In the genomic region with DNA sequence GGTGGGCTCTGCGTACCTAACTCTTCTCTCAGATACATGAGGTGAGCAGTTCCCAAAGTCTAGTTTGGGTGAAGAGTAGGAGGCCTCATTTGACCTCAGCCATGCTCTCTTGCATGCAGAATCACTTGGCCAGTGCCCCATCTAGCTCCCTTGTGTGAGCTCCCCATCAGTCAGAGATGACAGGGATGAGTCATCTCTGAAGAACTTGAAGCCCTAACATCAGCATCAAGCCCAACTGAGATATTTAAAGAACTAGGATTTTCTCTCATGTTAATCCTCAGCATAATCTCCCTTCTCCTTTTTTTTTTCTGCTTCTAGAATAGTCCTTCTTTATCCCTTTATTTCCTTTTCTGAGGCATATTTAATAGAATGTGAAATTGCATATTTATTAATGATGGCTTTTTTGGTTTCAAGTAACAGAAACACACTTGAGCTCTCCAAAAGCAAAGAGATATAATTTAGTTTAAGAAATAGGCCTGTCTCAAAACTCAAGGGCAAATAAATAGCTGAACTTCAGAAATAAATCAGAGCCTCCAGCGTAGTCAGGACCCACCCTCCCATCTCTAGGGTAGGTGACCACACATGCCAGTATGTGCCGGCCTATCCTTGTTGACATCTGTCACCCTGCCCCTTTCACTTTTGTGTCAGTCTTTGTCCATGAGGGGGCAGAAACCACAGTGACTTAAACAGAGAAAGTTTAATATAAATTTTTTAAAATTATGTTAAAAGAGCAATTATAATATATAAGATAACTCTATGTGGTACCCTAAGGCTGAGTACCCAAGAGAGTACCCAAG, we compare ENCODE assay signal across 1 cellular context.
TF ChIP-seq lines count a peak whose summit lies in the region.

No MANE protein-coding gene starts in this region.

TF ChIP-seq in K562, 482 proteins besides CTCF, POLR2A, EP300 and RAD21 (continued from another document):
- no peak for TF ChIP-seq ARID4B (CRISPR knock-in tag; IDR thresholded peaks at IDR 0.05)
- no peak for TF ChIP-seq ZBTB5 (IDR thresholded peaks at IDR 0.05)
- TF ChIP-seq ZNF75A (CRISPR knock-in tag; IDR thresholded peaks at IDR 0.05) = no peak
- TF ChIP-seq HEY1 (CRISPR knock-in tag; IDR thresholded peaks at IDR 0.05; ENCODE audit: borderline replicate concordance) = no peak
- no peak for TF ChIP-seq HBP1 (CRISPR knock-in tag; IDR thresholded peaks at IDR 0.05)
- no peak for TF ChIP-seq ZNF77 (CRISPR knock-in tag; IDR thresholded peaks at IDR 0.05)
- no peak for TF ChIP-seq RBM39 (optimal IDR thresholded peaks at IDR 0.05; ENCODE audit: low read depth, low read length)
- TF ChIP-seq, protein P1, sequence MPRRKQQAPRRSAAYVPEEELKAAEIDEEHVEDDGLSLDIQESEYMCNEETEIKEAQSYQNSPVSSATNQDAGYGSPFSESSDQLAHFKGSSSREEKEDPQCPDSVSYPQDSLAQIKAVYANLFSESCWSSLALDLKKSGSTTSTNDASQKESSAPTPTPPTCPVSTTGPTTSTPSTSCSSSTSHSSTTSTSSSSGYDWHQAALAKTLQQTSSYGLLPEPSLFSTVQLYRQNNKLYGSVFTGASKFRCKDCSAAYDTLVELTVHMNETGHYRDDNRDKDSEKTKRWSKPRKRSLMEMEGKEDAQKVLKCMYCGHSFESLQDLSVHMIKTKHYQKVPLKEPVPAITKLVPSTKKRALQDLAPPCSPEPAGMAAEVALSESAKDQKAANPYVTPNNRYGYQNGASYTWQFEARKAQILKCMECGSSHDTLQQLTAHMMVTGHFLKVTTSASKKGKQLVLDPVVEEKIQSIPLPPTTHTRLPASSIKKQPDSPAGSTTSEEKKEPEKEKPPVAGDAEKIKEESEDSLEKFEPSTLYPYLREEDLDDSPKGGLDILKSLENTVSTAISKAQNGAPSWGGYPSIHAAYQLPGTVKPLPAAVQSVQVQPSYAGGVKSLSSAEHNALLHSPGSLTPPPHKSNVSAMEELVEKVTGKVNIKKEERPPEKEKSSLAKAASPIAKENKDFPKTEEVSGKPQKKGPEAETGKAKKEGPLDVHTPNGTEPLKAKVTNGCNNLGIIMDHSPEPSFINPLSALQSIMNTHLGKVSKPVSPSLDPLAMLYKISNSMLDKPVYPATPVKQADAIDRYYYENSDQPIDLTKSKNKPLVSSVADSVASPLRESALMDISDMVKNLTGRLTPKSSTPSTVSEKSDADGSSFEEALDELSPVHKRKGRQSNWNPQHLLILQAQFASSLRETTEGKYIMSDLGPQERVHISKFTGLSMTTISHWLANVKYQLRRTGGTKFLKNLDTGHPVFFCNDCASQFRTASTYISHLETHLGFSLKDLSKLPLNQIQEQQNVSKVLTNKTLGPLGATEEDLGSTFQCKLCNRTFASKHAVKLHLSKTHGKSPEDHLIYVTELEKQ (CRISPR knock-in tag; IDR thresholded peaks at IDR 0.05) = no peak
- TF ChIP-seq TEAD4 (IDR thresholded peaks at IDR 0.05; ENCODE audit: low read length) = peak; percentile 15; the same call in 1 of the 2 replicates
- no peak for TF ChIP-seq TEAD4 (CRISPR knock-in tag; IDR thresholded peaks at IDR 0.05; ENCODE audit: borderline replicate concordance)
- TF ChIP-seq RCOR1 (IDR thresholded peaks at IDR 0.05; ENCODE audit: borderline replicate concordance in 1 of 2, low read depth in 2 of 2, low read length in 2 of 2) = peak in 1 of 2 experiments; percentile 54; a peak in 1 of 4 replicates
- TF ChIP-seq THRAP3 (IDR thresholded peaks at IDR 0.05; ENCODE audit: borderline replicate concordance) = no peak
- TF ChIP-seq GATAD2B (IDR thresholded peaks at IDR 0.05; ENCODE audit: borderline replicate concordance) = no peak
- peak; percentile 4 for TF ChIP-seq CTCFL (IDR thresholded peaks at IDR 0.05; ENCODE audit: borderline replicate concordance, insufficient read depth, low read depth, low read length, poor library complexity, severe bottlenecking)
